Comparison of ENCODE assay signal across 7 cellular contexts in genomic region chr14:106133111-106133510, GRCh38.
DNase-seq lines count a peak whose midpoint lies in the region; ATAC-seq, FAIRE-seq and TF ChIP-seq lines count a peak whose summit lies in the region.
"Not testable (repeated sequence)": the region's sequence is repeated elsewhere in the genome, so short reads cannot be mapped to it uniquely, and the experiment has no call there.

No MANE protein-coding gene starts in this region.

- TF ChIP-seq CTCF in DND-41 (IDR thresholded peaks at IDR 0.05; ENCODE audit: borderline replicate concordance, extremely low read depth, low read length, poor library complexity, severe bottlenecking): not testable (repeated sequence)

- DNase-seq in DND-41: peak; percentile 56
- DNase-seq in GM12891 (ENCODE audit: insufficient read length, low spot score): not testable (repeated sequence)
- DNase-seq in activated CD4-positive, alpha-beta T cell treated with anti-CD3 and anti-CD28 coated beads for 48 hours: peak; percentile 65
- peak; percentile 31 for DNase-seq in activated T-cell treated with anti-CD3 and anti-CD28 coated beads for 48 hours (ENCODE audit: low read depth)
- DNase-seq in stimulated activated CD4-positive, alpha-beta T cell treated with anti-CD3 and anti-CD28 coated beads, Interleukin-12 subunit alpha, Interleukin-12 subunit beta, amount 100 ng/mL, for 48 hours (ENCODE audit: low read depth in 2 of 3, low spot score in 1 of 3): peak in 2 of 3 donors; percentile 36
- DNase-seq in stimulated activated naive CD8-positive, alpha-beta T cell treated with anti-CD3 and anti-CD28 coated beads, Interleukin-15, amount 100 ng/mL, for 72 hours: peak in 1 of 2 donors; percentile 39

- peaks cover 27% of the 10 kb centered on the region for H3K4me1 Mint-ChIP-seq in activated T-helper 17 cell treated with anti-CD3 and anti-CD28 coated beads, Interleukin-2, amount 50 U/mL, for 72 hours
- H3K4me1 Mint-ChIP-seq in stimulated activated naive CD8-positive, alpha-beta T cell treated with anti-CD3 and anti-CD28 coated beads, Interleukin-15, amount 100 ng/mL, for 72 hours: peaks cover 36% of the 10 kb centered on the region

- H3K27ac Mint-ChIP-seq in activated T-helper 17 cell treated with anti-CD3 and anti-CD28 coated beads, Interleukin-2, amount 50 U/mL, for 72 hours: peak overlapping the region; percentile 33
- H3K27ac Mint-ChIP-seq in stimulated activated naive CD8-positive, alpha-beta T cell treated with anti-CD3 and anti-CD28 coated beads, Interleukin-15, amount 100 ng/mL, for 72 hours: not testable (repeated sequence)

- not testable (repeated sequence) for ATAC-seq in DND-41 (ENCODE audit: insufficient read depth, low read depth)
- ATAC-seq in activated T-helper 17 cell treated with anti-CD3 and anti-CD28 coated beads, Interleukin-2, amount 50 U/mL, for 72 hours (replicated peaks): peak; percentile 62
- peak; percentile 52 for ATAC-seq in stimulated activated naive CD8-positive, alpha-beta T cell treated with anti-CD3 and anti-CD28 coated beads, Interleukin-15, amount 100 ng/mL, for 72 hours

- not testable (repeated sequence) for H3K4me3 Mint-ChIP-seq in activated T-helper 17 cell treated with anti-CD3 and anti-CD28 coated beads, Interleukin-2, amount 50 U/mL, for 72 hours; stimulated activated naive CD8-positive, alpha-beta T cell treated with anti-CD3 and anti-CD28 coated beads, Interleukin-15, amount 100 ng/mL, for 72 hours

- H3K9me3 ChIP-seq in DND-41 (ENCODE audit: insufficient read depth, low read length, severe bottlenecking): not testable (repeated sequence)

- peaks cover 90% of the 10 kb centered on the region for H3K4me1 ChIP-seq in DND-41 (ENCODE audit: insufficient read depth, low read length)

- not testable (repeated sequence) for TF ChIP-seq POLR2A in GM12891 (IDR thresholded peaks at IDR 0.05; ENCODE audit: low read depth, low read length)

- H4K20me1 ChIP-seq in DND-41 (ENCODE audit: insufficient read depth, low read length): not testable (repeated sequence)

- not testable (repeated sequence) for H3K4me2 ChIP-seq in DND-41 (ENCODE audit: insufficient read depth, low read length)

- H3K4me3 ChIP-seq in DND-41 (ENCODE audit: low read depth in 1 of 2, low read length in 2 of 2): not testable (repeated sequence)

- H3K9ac ChIP-seq in DND-41 (ENCODE audit: low read depth, low read length): not testable (repeated sequence)

- H3K9me3 Mint-ChIP-seq in activated T-helper 17 cell treated with anti-CD3 and anti-CD28 coated beads, Interleukin-2, amount 50 U/mL, for 72 hours; stimulated activated naive CD8-positive, alpha-beta T cell treated with anti-CD3 and anti-CD28 coated beads, Interleukin-15, amount 100 ng/mL, for 72 hours: not testable (repeated sequence)

- H3K27ac ChIP-seq in DND-41 (ENCODE audit: low read length): peak overlapping the region; percentile 79

- 0 out of 2 replicates have a peak overlapping the region, but pooled peaks have one; percentile 47 for H2AFZ ChIP-seq in DND-41 (ENCODE audit: low read depth, low read length)

- peaks cover 49% of the 10 kb centered on the region for H3K79me2 ChIP-seq in DND-41 (ENCODE audit: insufficient read depth, low read length)

- not testable (repeated sequence) for H3K36me3 ChIP-seq in DND-41 (ENCODE audit: insufficient read depth, low read length)

- not testable (repeated sequence) for FAIRE-seq in GM12891 (lab: Jason Lieb, UNC)

- H3K36me3 Mint-ChIP-seq in activated T-helper 17 cell treated with anti-CD3 and anti-CD28 coated beads, Interleukin-2, amount 50 U/mL, for 72 hours (ENCODE audit: low read depth): not testable (repeated sequence)

- H3K27me3 Mint-ChIP-seq in activated T-helper 17 cell treated with anti-CD3 and anti-CD28 coated beads, Interleukin-2, amount 50 U/mL, for 72 hours: not testable (repeated sequence)
- peaks cover 20% of the 10 kb centered on the region for H3K27me3 Mint-ChIP-seq in stimulated activated naive CD8-positive, alpha-beta T cell treated with anti-CD3 and anti-CD28 coated beads, Interleukin-15, amount 100 ng/mL, for 72 hours

- H3K27me3 ChIP-seq in DND-41 (ENCODE audit: insufficient read depth, low read length, poor library complexity): not testable (repeated sequence)

TF ChIP-seq in GM12891, 5 proteins besides CTCF, POLR2A, EP300 and RAD21:
- peak; percentile 25; the same call in 1 of the 2 replicates for TF ChIP-seq SPI1 (IDR thresholded peaks at IDR 0.05; ENCODE audit: low read depth, low read length)
